8 cellular contexts compared by ENCODE assay signal in genomic region chr1:16685445-16686371, GRCh38. TPM values are rescaled to one million over a fixed set of nuclear protein-coding genes. Genes with fewer than 3 reads are reported as not detected.
A peak's percentile ranks its signal among the peaks of the same experiment; 100 is the strongest.
DNase-seq lines count a peak whose midpoint lies in the region; ATAC-seq, FAIRE-seq and TF ChIP-seq lines count a peak whose summit lies in the region.
"Not testable (repeated sequence)": the region's sequence is repeated elsewhere in the genome, so short reads cannot be mapped to it uniquely, and the experiment has no call there.
"Had no signal": no experiment of that assay in that cellular context is flagged by ENCODE, and none has a peak within 500 bp of the region (broad histone marks: within the 10 kb centered on the region; RNA-seq: fewer than 3 reads in every experiment).

No MANE protein-coding gene starts in this region.

- not testable (repeated sequence) for H3K56ac ChIP-seq in H1 (replicated peaks; ENCODE audit: insufficient read length, low read depth, low read length)

- POLR2A ChIA-PET in T-cell (lab: Charles Lee) (interaction anchor here in 1 of 2 donors (0.5 kb wide), 1 partner anchor 444 kb away, joined by 5 read pairs; no protein-coding TSS in a partner anchor), H1 (lab: Charles Lee; ENCODE audit: partially characterized antibody) (interaction anchor here (0.9 kb wide), 1 partner anchor 16 kb away, joined by 3 read pairs; no protein-coding TSS in a partner anchor)

- DNase-seq in GM13977 (ENCODE audit: low spot score) (peak; percentile 1), H1 (ENCODE audit: low read depth in 1 of 2, low spot score in 2 of 2) (peak in 1 of 2 experiments; percentile 45), left kidney (ENCODE audit: low read depth, low spot score) (peak; percentile 11), retina (peak; percentile 6)
- not testable (repeated sequence) for DNase-seq in T-cell

- H3K79me2 ChIP-seq in KMS-11 (ENCODE audit: insufficient read depth, low read depth); H1 (ENCODE audit: control insufficient read depth in 1 of 2, insufficient read depth in 2 of 2, low read length in 2 of 2): not testable (repeated sequence)

- H2AK5ac ChIP-seq in H1 (ENCODE audit: low read depth, low read length): not testable (repeated sequence)

- H3K36me3 Mint-ChIP-seq in T-cell; activated naive CD8-positive, alpha-beta T cell: not testable (repeated sequence)

- not testable (repeated sequence) for H3K27ac Mint-ChIP-seq in T-cell; activated naive CD8-positive, alpha-beta T cell

- ATAC-seq in T-cell (replicated peaks in 1 of 4): peak in 3 of 4 experiments; percentile 36 to 76 (median 40)

- H3K4me3 Mint-ChIP-seq in T-cell: peak overlapping the region in 2 of 3 donors; percentile 18 to 19
- H3K4me3 Mint-ChIP-seq in activated naive CD8-positive, alpha-beta T cell: peak overlapping the region; percentile 6

- H4K91ac ChIP-seq in H1 (replicated peaks; ENCODE audit: insufficient read length, low read length): not testable (repeated sequence)

- not testable (repeated sequence) for H4K5ac ChIP-seq in H1 (ENCODE audit: insufficient read length, low read depth, low read length)

- FAIRE-seq in H1 (lab: Jason Lieb, UNC): not testable (repeated sequence)

- H3K79me1 ChIP-seq in H1 (ENCODE audit: low read depth, low read length): not testable (repeated sequence)

- not testable (repeated sequence) for H2BK120ac ChIP-seq in H1 (replicated peaks; ENCODE audit: low read depth, low read length)

- not testable (repeated sequence) for H3K9me3 Mint-ChIP-seq in T-cell; activated naive CD8-positive, alpha-beta T cell (ENCODE audit: low read depth)

- TF ChIP-seq POLR2A in H1 (IDR thresholded peaks at IDR 0.05; ENCODE audit: control extremely low read depth in 1 of 2, low read depth in 2 of 2, low read length in 2 of 2): not testable (repeated sequence)

- not testable (repeated sequence) for TF ChIP-seq CTCF in GM13977 (IDR thresholded peaks at IDR 0.05; ENCODE audit: extremely low read depth, insufficient read depth, missing control alignments); KMS-11 (conservative IDR thresholded peaks at IDR 0.05; ENCODE audit: low read depth, low read length); H1 (IDR thresholded peaks at IDR 0.05; ENCODE audit: control extremely low read depth in 1 of 3, insufficient read depth in 1 of 3, low read depth in 1 of 3, low read length in 3 of 3)

- not testable (repeated sequence) for TF ChIP-seq EP300 in H1 (IDR thresholded peaks at IDR 0.05; ENCODE audit: borderline replicate concordance in 1 of 2, low read depth in 2 of 2, low read length in 2 of 2)

- not testable (repeated sequence) for H3K9me3 ChIP-seq in H1 (ENCODE audit: insufficient read depth in 2 of 2, low read depth in 1 of 2, low read length in 1 of 2)

- H3K23ac ChIP-seq in H1 (ENCODE audit: insufficient read length): not testable (repeated sequence)

- H3K4ac ChIP-seq in H1 (replicated peaks; ENCODE audit: insufficient read length, low read depth, low read length): not testable (repeated sequence)

- not testable (repeated sequence) for H3K27ac ChIP-seq in KMS-11; H1 (ENCODE audit: low read depth, low read length)

- H3K9ac ChIP-seq in KMS-11; H1 (replicated peaks in 1 of 4; ENCODE audit: extremely low read depth in 1 of 4, low read depth in 3 of 4, low read length in 3 of 4): not testable (repeated sequence)

- H3K18ac ChIP-seq in H1 (ENCODE audit: extremely low read depth, low read length): not testable (repeated sequence)

- H2BK20ac ChIP-seq in H1 (ENCODE audit: low read length): not testable (repeated sequence)

- H3K27me3 Mint-ChIP-seq in T-cell: peaks cover 6 to 15% of the 10 kb centered on the region in 2 donors
- not testable (repeated sequence) for H3K27me3 Mint-ChIP-seq in activated naive CD8-positive, alpha-beta T cell

- not testable (repeated sequence) for H2BK15ac ChIP-seq in H1 (ENCODE audit: low read length)

- not testable (repeated sequence) for H4K8ac ChIP-seq in H1 (ENCODE audit: extremely low read depth, insufficient read depth, low read length)

- not testable (repeated sequence) for TF ChIP-seq RAD21 in H1 (IDR thresholded peaks at IDR 0.05 in 1 of 2, conservative IDR thresholded peaks at IDR 0.05 in 1 of 2; ENCODE audit: low read depth in 2 of 2, low read length in 2 of 2)

- CTCF ChIA-PET in T-cell (lab: Charles Lee): not testable (repeated sequence)
- CTCF ChIA-PET in H1 (lab: Charles Lee; ENCODE audit: partially characterized antibody): interaction anchor here (0.9 to 27.1 kb wide), 5 partner anchors 8 to 68 kb away, joined by 3 to 723 read pairs (median 7); partner anchors contain the start of gene NBPF1

- H3K4me3 ChIP-seq in KMS-11 (IDR thresholded peaks at IDR 0.05; ENCODE audit: insufficient read depth, low read depth, low read length): not testable (repeated sequence)
- H3K4me3 ChIP-seq in H1 (ENCODE audit: extremely low read depth in 1 of 4, insufficient read depth in 2 of 4, low read depth in 3 of 4, low read length in 4 of 4): peak overlapping the region in 2 of 4 experiments; percentile 23 to 43; a peak in 3 of 8 replicates

- H3K4me1 Mint-ChIP-seq in T-cell; activated naive CD8-positive, alpha-beta T cell (ENCODE audit: low read depth): not testable (repeated sequence)

- peak overlapping the region; percentile 34; the same call in 1 of the 2 replicates for H2AFZ ChIP-seq in KMS-11 (ENCODE audit: low read depth)
- H2AFZ ChIP-seq in H1 (ENCODE audit: low read length): not testable (repeated sequence)

- H4K20me1 ChIP-seq in KMS-11 (ENCODE audit: insufficient read depth); H1 (replicated peaks in 1 of 2; ENCODE audit: control insufficient read depth in 1 of 2, insufficient read depth in 2 of 2, low read length in 2 of 2): not testable (repeated sequence)

- in situ Hi-C loops in GM13977 (cut with MboI; ENCODE audit: low pct_unique_long_range_greater_than_20kb, low sequenced_read_pairs, unreplicated experiment): not testable (repeated sequence)

- H3K4me1 ChIP-seq in KMS-11 (ENCODE audit: low read depth, poor library complexity, severe bottlenecking): peaks cover 18% of the 10 kb centered on the region
- H3K4me1 ChIP-seq in H1 (replicated peaks in 1 of 4; ENCODE audit: control insufficient read depth in 3 of 4, insufficient read depth in 4 of 4, low read length in 3 of 4): not testable (repeated sequence)

- not testable (repeated sequence) for H3K14ac ChIP-seq in H1 (ENCODE audit: insufficient read length)

- H3K27me3 ChIP-seq in KMS-11 (ENCODE audit: insufficient read depth, low read depth); H1 (replicated peaks in 1 of 4; ENCODE audit: control insufficient read depth in 3 of 4, extremely low read depth in 1 of 4, insufficient read depth in 3 of 4, low read length in 3 of 4): not testable (repeated sequence)

- H2BK12ac ChIP-seq in H1 (ENCODE audit: low read depth, low read length): not testable (repeated sequence)

- H2BK5ac ChIP-seq in H1 (ENCODE audit: low read depth, low read length): not testable (repeated sequence)

- H3K4me2 ChIP-seq in KMS-11 (peak overlapping the region; percentile 38; the same call in 1 of the 2 replicates), H1 (ENCODE audit: insufficient read depth in 1 of 2, low read depth in 2 of 2, low read length in 2 of 2) (peak overlapping the region; percentile 59)

- not testable (repeated sequence) for H3K23me2 ChIP-seq in H1 (ENCODE audit: low read depth, low read length)

- H3K36me3 ChIP-seq in KMS-11 (ENCODE audit: insufficient read depth); H1 (ENCODE audit: control insufficient read depth in 2 of 4, insufficient read depth in 4 of 4, low read length in 3 of 4): not testable (repeated sequence)

- 44% methylated on average over 37 of the region's 37 CpGs; no CpG with 5 or more reads in 1 of the 2 experiments for WGBS in H1 (ENCODE audit: extremely low coverage in 1 of 2, insufficient coverage in 1 of 2, insufficient read length in 1 of 2, insufficient replicate concordance in 2 of 2, low coverage in 1 of 2, low lambda C conversion rate in 2 of 2, missing lambda C conversion rate in 1 of 2), 2 experiments

TF ChIP-seq in H1, 55 proteins besides CTCF, POLR2A, EP300 and RAD21:
- TF ChIP-seq MAX (IDR thresholded peaks at IDR 0.05): 0 out of 2 replicates have a peak, but pooled peaks have one; percentile 10

RNA-seq across cellular contexts. Expression of gene RNU1-3, which starts 19.0 kb away (rescaled TPM):
- total RNA-seq in T-cell: 1,000 to 10,000 TPM; 2,148 to 4,743 (median 3,650) TPM
- total RNA-seq in H1 (2021; fragmentation: NEBNext Ultra II Directional; extraction: Animal tissue kit (Norgen Biotek cat#: 25700)): 1,303 and 1,497 TPM in 2 replicates
- under 0.01 and 145 TPM in 2 replicates for polyA plus RNA-seq in H1 (2011; rRNA removed)
- polyA plus RNA-seq in H1 (2011; cell fraction: cytosol; rRNA removed): under 0.01 TPM
- polyA plus RNA-seq in H1 (2011; cell fraction: nucleus; rRNA removed): under 0.01 TPM
- 20.3 to 94.3 TPM in 2 of 4 replicates, not detected in the others for polyA plus RNA-seq in H1 (2012, experiment 1 of 2)
- not detected for polyA plus RNA-seq in H1 (2012, experiment 2 of 2)
- not detected for polyA plus RNA-seq in H1 (2013, experiment 1 of 2)
- polyA plus RNA-seq in H1 (2013, experiment 2 of 2): not detected
- 10,411 and 22,262 TPM in 2 replicates for polyA minus RNA-seq in H1 (2011; rRNA and poly(A)+ RNA removed)
- polyA minus RNA-seq in H1 (2011; cell fraction: cytosol; rRNA and poly(A)+ RNA removed): 63,669 TPM
- polyA minus RNA-seq in H1 (2011; cell fraction: nucleus; rRNA and poly(A)+ RNA removed): 43,973 TPM
- total RNA-seq: HT1080 had no signal

RNA-seq across cellular contexts. Expression of gene RNU1-4, which starts 54.6 kb away (rescaled TPM):
- total RNA-seq in T-cell: 1,000 to 10,000 TPM; 2,148 to 4,743 (median 3,650) TPM
- 1,303 and 1,497 TPM in 2 replicates for total RNA-seq in H1 (2021; fragmentation: NEBNext Ultra II Directional; extraction: Animal tissue kit (Norgen Biotek cat#: 25700))
- under 0.01 and 145 TPM in 2 replicates for polyA plus RNA-seq in H1 (2011; rRNA removed)
- under 0.01 TPM for polyA plus RNA-seq in H1 (2011; cell fraction: cytosol; rRNA removed)
- polyA plus RNA-seq in H1 (2011; cell fraction: nucleus; rRNA removed): under 0.01 TPM
- 20.3 to 94.3 TPM in 2 of 4 replicates, not detected in the others for polyA plus RNA-seq in H1 (2012, experiment 1 of 2)
- polyA plus RNA-seq in H1 (2012, experiment 2 of 2): not detected
- polyA plus RNA-seq in H1 (2013, experiment 1 of 2): not detected
- not detected for polyA plus RNA-seq in H1 (2013, experiment 2 of 2)
- polyA minus RNA-seq in H1 (2011; rRNA and poly(A)+ RNA removed): 10,411 and 22,262 TPM in 2 replicates
- 59,319 TPM for polyA minus RNA-seq in H1 (2011; cell fraction: cytosol; rRNA and poly(A)+ RNA removed)
- polyA minus RNA-seq in H1 (2011; cell fraction: nucleus; rRNA and poly(A)+ RNA removed): 43,973 TPM
- total RNA-seq: HT1080 had no signal
